16 cellular contexts compared by ENCODE assay signal in the genomic region with DNA sequence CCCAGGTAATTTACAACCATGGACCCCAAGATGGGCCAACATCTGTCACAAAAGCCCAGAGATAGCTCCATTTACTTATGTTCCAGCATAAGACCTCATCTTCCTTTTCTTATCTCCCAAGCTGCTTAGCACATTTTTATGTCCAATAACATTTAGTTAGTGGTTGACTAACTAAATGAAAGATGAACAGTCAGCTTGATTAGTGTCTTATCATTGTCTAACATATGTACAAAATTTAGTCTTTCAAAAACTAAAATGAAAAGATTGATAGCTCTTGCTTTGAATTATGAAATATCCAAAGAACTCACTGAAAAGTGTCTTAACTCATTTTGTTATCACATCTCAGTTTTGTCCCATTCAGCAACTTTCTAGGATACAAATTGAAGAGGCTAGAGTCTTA.
DNase-seq lines count a peak whose midpoint lies in the region; ATAC-seq and TF ChIP-seq lines count a peak whose summit lies in the region.
"Had no signal": no experiment of that assay in that cellular context is flagged by ENCODE, and none has a peak within 500 bp of the region (broad histone marks: within the 10 kb centered on the region; RNA-seq: fewer than 3 reads in every experiment).

No MANE protein-coding gene starts in this region.

- DNase-seq in MCF 10A (ENCODE audit: unreplicated experiment): no peak
- DNase-seq in breast epithelium (ENCODE audit: low spot score in 2 of 2): no peak
- DNase-seq in PC-9: no peak
- DNase-seq in mammary epithelial cell: no peak
- DNase-seq in smooth muscle cell (lab: John Stamatoyannopoulos, UW; ENCODE audit: unreplicated experiment): no peak
- DNase-seq in naive thymus-derived CD8-positive, alpha-beta T cell: no peak
- no peak for DNase-seq in SJCRH30
- no peak for DNase-seq in caudate nucleus (lab: John Stamatoyannopoulos, UW)
- DNase-seq: DMS 273 treated with DMSO at 0.1 percent for 48 hours, DMS79 treated with DMSO at 0.1 percent for 48 hours, KBM-7, NCI-H1092 treated with DMSO at 0.1 percent for 48 hours, NCI-H1436 treated with DMSO at 0.1 percent for 48 hours, NCI-H1930 had no signal

- peak overlapping the region; percentile 67 for H3K4me2 ChIP-seq in PC-9
- H3K4me2 ChIP-seq in mammary epithelial cell (ENCODE audit: insufficient read depth, low read depth, low read length): no peak overlapping the region
- peak overlapping the region; percentile 35 for H3K4me2 ChIP-seq in smooth muscle cell

- intact Hi-C loops in MCF 10A (cut with micrococcal nuclease): no loop called here
- intact Hi-C loops in breast epithelium (cut with DNase I; ENCODE audit: low total_unique reads): no loop called here
- intact Hi-C loops in PC-9 (cut with micrococcal nuclease; ENCODE audit: unreplicated experiment): loop anchor here (1.0 kb wide), 2 partner anchors 25 to 199 kb away; no protein-coding TSS in a partner anchor
- intact Hi-C loops in mammary epithelial cell (cut with micrococcal nuclease): loop anchor here (1.0 kb wide), 1 partner anchor 106 kb away; no protein-coding TSS in a partner anchor

- H4K20me1 ChIP-seq in PC-9 (ENCODE audit: insufficient read depth): no peaks in the 10 kb centered on the region
- no peaks in the 10 kb centered on the region for H4K20me1 ChIP-seq in mammary epithelial cell (ENCODE audit: insufficient read depth, low read length)
- H4K20me1 ChIP-seq in smooth muscle cell (ENCODE audit: low read depth): no peaks in the 10 kb centered on the region

- H3K4me1 ChIP-seq in breast epithelium (peaks cover 0 to 18% of the 10 kb centered on the region in 2 donors), PC-9 (replicated peaks; ENCODE audit: insufficient read depth) (peaks cover 31% of the 10 kb centered on the region), mammary epithelial cell (ENCODE audit: insufficient read depth, low read length) (peaks cover 24% of the 10 kb centered on the region), smooth muscle cell (ENCODE audit: low read depth) (peaks cover 8% of the 10 kb centered on the region), SJCRH30 (peaks cover 12% of the 10 kb centered on the region)

- H3K27me3 ChIP-seq in breast epithelium (no peaks in the 10 kb centered on the region), PC-9 (ENCODE audit: insufficient read depth, low read depth) (no peaks in the 10 kb centered on the region), mammary epithelial cell (ENCODE audit: insufficient read depth, low read length) (no peaks in the 10 kb centered on the region), smooth muscle cell (ENCODE audit: low read depth) (no peaks in the 10 kb centered on the region), SJCRH30 (no peaks in the 10 kb centered on the region)

- TF ChIP-seq POLR2A in breast epithelium (IDR thresholded peaks at IDR 0.05): no peak

- no peak for ATAC-seq in naive thymus-derived CD8-positive, alpha-beta T cell
- ATAC-seq: Right ventricle myocardium inferior had no signal

- H3K27ac ChIP-seq in breast epithelium (no peak overlapping the region), PC-9 (peak overlapping the region; percentile 54; the same call in 1 of the 2 replicates), mammary epithelial cell (ENCODE audit: insufficient read depth, low read depth, low read length) (no peak overlapping the region), smooth muscle cell (ENCODE audit: low read depth) (peak overlapping the region; percentile 74), SJCRH30 (no peak overlapping the region), caudate nucleus (ENCODE audit: low read depth, low read length) (no peak overlapping the region)

- no peaks in the 10 kb centered on the region for H3K9me3 ChIP-seq in breast epithelium
- H3K9me3 ChIP-seq in PC-9 (ENCODE audit: insufficient read depth, low read depth): no peaks in the 10 kb centered on the region; the same call in 1 of the 2 replicates
- no peaks in the 10 kb centered on the region for H3K9me3 ChIP-seq in mammary epithelial cell (replicated peaks; ENCODE audit: insufficient read depth, low read length)
- no peaks in the 10 kb centered on the region for H3K9me3 ChIP-seq in smooth muscle cell (replicated peaks; ENCODE audit: low read depth)
- H3K9me3 ChIP-seq in SJCRH30 (replicated peaks): 0 out of 2 replicates have a peak, but pooled peaks cover 5% of the 10 kb centered on the region

- TF ChIP-seq CTCF in MCF 10A (IDR thresholded peaks at IDR 0.05; ENCODE audit: unreplicated experiment) (no peak), breast epithelium (IDR thresholded peaks at IDR 0.05) (no peak), PC-9 (conservative IDR thresholded peaks at IDR 0.05) (no peak), mammary epithelial cell (conservative IDR thresholded peaks at IDR 0.05 in 1 of 2, IDR thresholded peaks at IDR 0.05 in 1 of 2; ENCODE audit: extremely low read depth in 1 of 2, insufficient read depth in 1 of 2, low read depth in 1 of 2, low read length in 2 of 2) (no peak), smooth muscle cell (IDR thresholded peaks at IDR 0.05; ENCODE audit: borderline replicate concordance, insufficient read depth, poor library complexity, severe bottlenecking) (no peak)

- no peaks in the 10 kb centered on the region for H3K27me3 Mint-ChIP-seq in MCF 10A (ENCODE audit: insufficient read depth, unreplicated experiment)
- H3K27me3 Mint-ChIP-seq in naive thymus-derived CD8-positive, alpha-beta T cell: peaks cover 3 to 8% (median 4%) of the 10 kb centered on the region in 5 donors

- BruUV-seq in MCF 10A (replicated peaks; lab: Mats Ljungman, UMichigan): no TSS peak
- no TSS peak for BruUV-seq in PC-9 (replicated peaks; lab: Mats Ljungman, UMichigan)
- BruUV-seq in mammary epithelial cell (replicated peaks; lab: Mats Ljungman, UMichigan): no TSS peak

- POLR2A ChIA-PET in MCF 10A (lab: Yijun Ruan, JAX) (interaction anchor here (1.0 to 2.5 kb wide), 8 partner anchors 16 to 272 kb away, joined by 3 to 12 read pairs (median 5); no protein-coding TSS in a partner anchor), PC-9 (lab: Charles Lee; ENCODE audit: unreplicated experiment) (interaction anchor here (0.7 to 0.8 kb wide), 2 partner anchors 23 to 162 kb away, joined by 3 to 14 read pairs; no protein-coding TSS in a partner anchor)
- POLR2A ChIA-PET in naive thymus-derived CD8-positive, alpha-beta T cell (lab: Charles Lee): no interaction called here

- H3K9me2 ChIP-seq in PC-9 (ENCODE audit: insufficient read depth): no peaks in the 10 kb centered on the region

- dilution Hi-C loops in mammary epithelial cell (cut with HindIII; ENCODE audit: low sequenced_read_pairs): no loop called here

- CTCF ChIA-PET in MCF 10A (lab: Yijun Ruan, JAX): interaction anchor here (0.6 to 3.6 kb wide), 9 partner anchors 9 to 1519 kb away, joined by 3 to 13 read pairs (median 4); no protein-coding TSS in a partner anchor
- CTCF ChIA-PET in PC-9 (lab: Charles Lee): no interaction called here
- CTCF ChIA-PET in mammary epithelial cell (lab: Charles Lee; ENCODE audit: low non-redundant PET): no interaction called here

- H3K36me3 Mint-ChIP-seq in MCF 10A (ENCODE audit: insufficient read depth, unreplicated experiment): no peaks in the 10 kb centered on the region
- peaks cover 0 to 5% (median 0%) of the 10 kb centered on the region in 3 donors for H3K36me3 Mint-ChIP-seq in naive thymus-derived CD8-positive, alpha-beta T cell

- H3K9ac ChIP-seq in mammary epithelial cell (ENCODE audit: insufficient read depth, low read length) (no peak overlapping the region), smooth muscle cell (ENCODE audit: low read depth) (no peak overlapping the region)

- peaks cover 23% of the 10 kb centered on the region for H3F3A ChIP-seq in PC-9 (ENCODE audit: insufficient read depth, low read depth)
- H3F3A ChIP-seq in smooth muscle cell (ENCODE audit: low read depth): peaks cover 8% of the 10 kb centered on the region

- H3K36me3 ChIP-seq in breast epithelium: no peaks in the 10 kb centered on the region
- no peaks in the 10 kb centered on the region for H3K36me3 ChIP-seq in PC-9 (ENCODE audit: low read depth)
- no peaks in the 10 kb centered on the region for H3K36me3 ChIP-seq in mammary epithelial cell (ENCODE audit: insufficient read depth, low read length)
- no peaks in the 10 kb centered on the region for H3K36me3 ChIP-seq in smooth muscle cell (ENCODE audit: low read depth)
- H3K36me3 ChIP-seq in SJCRH30: no peaks in the 10 kb centered on the region

- no peak overlapping the region for H3K4me3 Mint-ChIP-seq in MCF 10A (ENCODE audit: unreplicated experiment)
- no peak overlapping the region for H3K4me3 Mint-ChIP-seq in naive thymus-derived CD8-positive, alpha-beta T cell
- H3K4me3 Mint-ChIP-seq: B cell had no signal

- H3K4me1 Mint-ChIP-seq in MCF 10A (ENCODE audit: insufficient read depth, unreplicated experiment): peaks cover 37% of the 10 kb centered on the region
- no peaks in the 10 kb centered on the region for H3K4me1 Mint-ChIP-seq in naive thymus-derived CD8-positive, alpha-beta T cell
- H3K4me1 Mint-ChIP-seq: B cell had no signal

- H3K27ac Mint-ChIP-seq in MCF 10A (ENCODE audit: low read depth, unreplicated experiment): peak overlapping the region; percentile 75
- H3K27ac Mint-ChIP-seq in naive thymus-derived CD8-positive, alpha-beta T cell: no peak overlapping the region
- H3K27ac Mint-ChIP-seq: B cell had no signal

- H3K79me2 ChIP-seq in PC-9 (ENCODE audit: low read depth) (no peaks in the 10 kb centered on the region), mammary epithelial cell (ENCODE audit: insufficient read depth, low read length) (no peaks in the 10 kb centered on the region), smooth muscle cell (ENCODE audit: low read depth) (no peaks in the 10 kb centered on the region)

- no peaks in the 10 kb centered on the region for H3K9me3 Mint-ChIP-seq in MCF 10A (ENCODE audit: unreplicated experiment)
- peaks cover 0 to 26% (median 2%) of the 10 kb centered on the region in 9 donors for H3K9me3 Mint-ChIP-seq in naive thymus-derived CD8-positive, alpha-beta T cell

- H2AFZ ChIP-seq in PC-9: no peak overlapping the region
- peak overlapping the region; percentile 73 for H2AFZ ChIP-seq in mammary epithelial cell (ENCODE audit: low read depth, low read length)
- peak overlapping the region; percentile 25 for H2AFZ ChIP-seq in smooth muscle cell (ENCODE audit: low read depth)

- H3K4me3 ChIP-seq in breast epithelium (no peak overlapping the region), PC-9 (no peak overlapping the region), mammary epithelial cell (replicated peaks in 1 of 3; ENCODE audit: insufficient read depth in 1 of 3, low read depth in 2 of 3, low read length in 3 of 3) (no peak overlapping the region), smooth muscle cell (no peak overlapping the region), SJCRH30 (no peak overlapping the region)

- in situ Hi-C loops in mammary epithelial cell (cut with MboI; ENCODE audit: low sequenced_read_pairs in 2 of 2): no loop called here

Comparison
In these comparisons a context has a peak if more than half of its experiments do, and no peak if none do; other contexts are left out.
1. intact Hi-C loops: an anchor here in PC-9 (1.0 kb wide) and mammary epithelial cell (1.0 kb wide); none called in MCF 10A and breast epithelium.
2. H3K27ac ChIP-seq: peak in PC-9 (single experiment) and smooth muscle cell (single experiment); none in breast epithelium (0 of 2), mammary epithelial cell (single experiment), SJCRH30 (single experiment) and caudate nucleus (single experiment).